In the genomic region with DNA sequence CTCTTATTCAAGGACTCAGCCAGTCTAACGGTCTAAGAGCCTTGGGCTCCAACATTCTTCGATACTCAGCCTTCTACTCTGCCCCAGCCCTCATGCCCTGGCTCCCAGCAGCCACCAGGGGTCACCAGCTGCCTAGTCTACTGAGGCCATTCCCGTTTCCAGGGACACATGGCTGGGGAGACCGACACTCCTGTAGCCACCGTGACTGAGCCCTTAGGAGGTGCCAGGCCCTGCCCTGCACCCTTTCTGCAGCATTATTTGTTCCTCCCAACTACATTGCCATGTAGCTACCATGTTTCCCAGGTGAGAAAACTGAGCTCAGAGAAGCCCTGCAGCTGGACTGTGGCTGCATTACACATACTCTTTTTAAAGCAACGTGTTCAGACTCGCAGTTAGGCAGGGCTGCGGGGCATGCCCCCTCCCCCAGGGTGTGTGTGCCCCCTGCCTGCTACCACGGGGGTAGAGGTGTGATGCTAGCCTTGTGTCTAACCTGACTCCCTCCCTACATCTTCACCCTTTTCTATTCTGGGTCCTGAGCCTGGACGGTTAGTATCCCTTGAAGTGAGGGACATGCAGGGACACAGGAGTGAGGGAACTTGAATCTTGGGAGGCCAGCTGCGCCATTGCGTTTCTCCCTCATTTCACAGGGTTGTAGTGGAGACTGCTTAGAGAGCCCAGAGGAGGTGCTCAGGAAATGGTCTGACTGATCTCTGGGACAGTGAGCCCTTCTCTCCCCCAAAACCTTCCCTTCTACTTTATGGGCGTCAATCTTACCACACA, we compare ENCODE assay signal across 8 cellular contexts. TPM values are rescaled to one million over a fixed set of nuclear protein-coding genes. Genes with fewer than 3 reads are reported as not detected.
DNase-seq lines count a peak whose midpoint lies in the region; ATAC-seq, FAIRE-seq and TF ChIP-seq lines count a peak whose summit lies in the region.

No MANE protein-coding gene starts in this region.

- no peaks in the 10 kb centered on the region for H3K9me3 Mint-ChIP-seq in activated CD8-positive, alpha-beta T cell treated with anti-CD3 and anti-CD28 coated beads, Interleukin-2, amount 10 ng/mL, durations not matched to agents 7 days and 5 days (ENCODE audit: insufficient read depth)

- no peak overlapping the region for H3K27ac ChIP-seq in endothelial cell of umbilical vein (ENCODE audit: insufficient read depth, low read depth, low read length)

- no TSS peak for BruUV-seq in endothelial cell of umbilical vein (replicated peaks; lab: Mats Ljungman, UMichigan)

- H3K27ac Mint-ChIP-seq in activated CD8-positive, alpha-beta T cell treated with anti-CD3 and anti-CD28 coated beads, Interleukin-2, amount 10 ng/mL, durations not matched to agents 7 days and 5 days = no peak overlapping the region

- H3K79me2 ChIP-seq in endothelial cell of umbilical vein (ENCODE audit: control insufficient read depth, insufficient read depth, low read length) = no peaks in the 10 kb centered on the region

- H3K4me3 ChIP-seq in endothelial cell of umbilical vein (replicated peaks in 1 of 3; ENCODE audit: insufficient read depth in 1 of 3, low read depth in 1 of 3, low read length in 3 of 3) = no peak overlapping the region

- peaks cover 9% of the 10 kb centered on the region for H3K4me1 ChIP-seq in endothelial cell of umbilical vein (ENCODE audit: control insufficient read depth, extremely low read depth, insufficient read depth, low read length)

- H3K36me3 ChIP-seq in endothelial cell of umbilical vein (ENCODE audit: control insufficient read depth in 2 of 2, extremely low read depth in 1 of 2, insufficient read depth in 2 of 2, low read length in 2 of 2) = no peaks in the 10 kb centered on the region

- H3K4me3 Mint-ChIP-seq in activated CD8-positive, alpha-beta T cell treated with anti-CD3 and anti-CD28 coated beads, Interleukin-2, amount 10 ng/mL, durations not matched to agents 7 days and 5 days = no peak overlapping the region

- peak; percentile 54 for ATAC-seq in HG03354 (IDR thresholded peaks at IDR 0.05; ENCODE audit: poor library complexity, severe bottlenecking, unreplicated experiment)
- peak; percentile 66 for ATAC-seq in activated CD8-positive, alpha-beta T cell treated with anti-CD3 and anti-CD28 coated beads, Interleukin-2, amount 10 ng/mL, durations not matched to agents 7 days and 5 days

- H3K9ac ChIP-seq in endothelial cell of umbilical vein (replicated peaks; ENCODE audit: extremely low read depth, insufficient read depth, low read length) = no peak overlapping the region

- DNase-seq in CMK (ENCODE audit: low read depth) (peak; percentile 66), NCI-H69 (lab: John Stamatoyannopoulos, UW) (peak; percentile 88), endothelial cell of umbilical vein (ENCODE audit: low read depth, low spot score) (peak; percentile 80), middle frontal gyrus (ENCODE audit: extremely low spot score, low spot score) (peak; percentile 59), superior temporal gyrus (ENCODE audit: extremely low spot score) (peak; percentile 93), HK-2 (ENCODE audit: unreplicated experiment) (no peak)
- peak; percentile 48 for DNase-seq in activated CD8-positive, alpha-beta T cell treated with anti-CD3 and anti-CD28 coated beads, Interleukin-2, amount 10 ng/mL, durations not matched to agents 7 days and 5 days

- FAIRE-seq in endothelial cell of umbilical vein (lab: Jason Lieb, UNC) = peak; percentile 77

- no peak for TF ChIP-seq POLR2A in endothelial cell of umbilical vein (IDR thresholded peaks at IDR 0.05; ENCODE audit: low read depth, low read length)

- H3K27me3 Mint-ChIP-seq in activated CD8-positive, alpha-beta T cell treated with anti-CD3 and anti-CD28 coated beads, Interleukin-2, amount 10 ng/mL, durations not matched to agents 7 days and 5 days (ENCODE audit: low read depth) = no peaks in the 10 kb centered on the region

- POLR2A ChIA-PET in activated CD8-positive, alpha-beta T cell treated with anti-CD3 and anti-CD28 coated beads, Interleukin-2, amount 10 ng/mL, durations not matched to agents 7 days and 5 days (lab: Charles Lee) = interaction anchor here (0.9 to 2.2 kb wide), 4 partner anchors 9 to 345 kb away, joined by 3 to 12 read pairs (median 3); no protein-coding TSS in a partner anchor
- POLR2A ChIA-PET in endothelial cell of umbilical vein (lab: Charles Lee) = interaction anchor here (1.2 kb wide), 1 partner anchor 347 kb away, joined by 3 read pairs; no protein-coding TSS in a partner anchor

- H3K36me3 Mint-ChIP-seq in activated CD8-positive, alpha-beta T cell treated with anti-CD3 and anti-CD28 coated beads, Interleukin-2, amount 10 ng/mL, durations not matched to agents 7 days and 5 days (ENCODE audit: low read depth) = peaks cover 48% of the 10 kb centered on the region

- peak; percentile 91 to 97 for TF ChIP-seq CTCF in endothelial cell of umbilical vein (IDR thresholded peaks at IDR 0.05; ENCODE audit: extremely low read depth in 1 of 2, insufficient read depth in 1 of 2, low read depth in 1 of 2, low read length in 2 of 2)

- H3K9me1 ChIP-seq in endothelial cell of umbilical vein (replicated peaks; ENCODE audit: control insufficient read depth, extremely low read depth, insufficient read depth, low read length) = no peaks in the 10 kb centered on the region

- intact Hi-C loops in endothelial cell of umbilical vein (cut with micrococcal nuclease) = loop anchor here (1.0 to 5.0 kb wide), 7 partner anchors 91 to 503 kb away; no protein-coding TSS in a partner anchor

- H3K4me2 ChIP-seq in endothelial cell of umbilical vein (ENCODE audit: insufficient read depth, low read length) = no peak overlapping the region

- CTCF ChIA-PET in activated CD8-positive, alpha-beta T cell treated with anti-CD3 and anti-CD28 coated beads, Interleukin-2, amount 10 ng/mL, durations not matched to agents 7 days and 5 days (lab: Charles Lee) = interaction anchor here (0.7 to 3.7 kb wide), 13 partner anchors 9 to 457 kb away, joined by 3 to 54 read pairs (median 3); partner anchors contain the start of gene FCHSD2
- CTCF ChIA-PET in endothelial cell of umbilical vein (lab: Charles Lee) = interaction anchor here (0.6 to 7.9 kb wide), 32 partner anchors 9 to 504 kb away, joined by 3 to 196 read pairs (median 5); partner anchors contain the start of gene FCHSD2

- H2AFZ ChIP-seq in endothelial cell of umbilical vein (ENCODE audit: low read depth, low read length) = no peak overlapping the region

- dilution Hi-C loops in endothelial cell of umbilical vein (cut with MboI; ENCODE audit: extremely low pct_ligation_motif_present, low sequenced_read_pairs) = no loop called here

- H3K27me3 ChIP-seq in endothelial cell of umbilical vein (ENCODE audit: control insufficient read depth in 2 of 2, insufficient read depth in 2 of 2, low read length in 2 of 2) = no peaks in the 10 kb centered on the region

- H4K20me1 ChIP-seq in endothelial cell of umbilical vein (replicated peaks; ENCODE audit: control insufficient read depth, extremely low read depth, insufficient read depth, low read length) = no peaks in the 10 kb centered on the region

- no peaks in the 10 kb centered on the region for H3K9me3 ChIP-seq in endothelial cell of umbilical vein (replicated peaks; ENCODE audit: control insufficient read depth, insufficient read depth, low read length)

- H3K4me1 Mint-ChIP-seq in activated CD8-positive, alpha-beta T cell treated with anti-CD3 and anti-CD28 coated beads, Interleukin-2, amount 10 ng/mL, durations not matched to agents 7 days and 5 days (ENCODE audit: low read depth) = peaks cover 40% of the 10 kb centered on the region

TF ChIP-seq in endothelial cell of umbilical vein, 7 proteins besides CTCF, POLR2A, EP300 and RAD21:
- TF ChIP-seq JUN (IDR thresholded peaks at IDR 0.05; ENCODE audit: borderline replicate concordance, insufficient read depth, insufficient read length, low read depth) (no peak), GATA2 (IDR thresholded peaks at IDR 0.05; ENCODE audit: insufficient read depth, insufficient read length, low read depth, low read length) (no peak), FOS (IDR thresholded peaks at IDR 0.05; ENCODE audit: borderline replicate concordance, insufficient read depth, low read length) (no peak), POLR2AphosphoS5 (IDR thresholded peaks at IDR 0.05; ENCODE audit: insufficient read depth, low read depth, low read length) (peak; percentile 43), MYC (IDR thresholded peaks at IDR 0.05; ENCODE audit: low read depth, low read length) (peak; percentile 21)

RNA-seq across cellular contexts. Expression of gene ATG16L2, which starts 17.5 kb away (rescaled TPM):
- total RNA-seq in activated CD8-positive, alpha-beta T cell treated with anti-CD3 and anti-CD28 coated beads, Interleukin-2, amount 10 ng/mL, durations not matched to agents 7 days and 5 days = 100 to 1,000 TPM; 104 to 105 TPM
- 24.7 and 26.5 TPM in 2 replicates for total RNA-seq in endothelial cell of umbilical vein
- polyA plus RNA-seq in endothelial cell of umbilical vein = 30.5 TPM in 2 replicates
- 6.3 and 10.5 TPM in 2 replicates for polyA plus RNA-seq in endothelial cell of umbilical vein (2011; cell fraction: cytosol; rRNA removed)
- polyA plus RNA-seq in endothelial cell of umbilical vein (2011; cell fraction: nucleus; rRNA removed) = 210 and 272 TPM in 2 replicates
- polyA plus RNA-seq in endothelial cell of umbilical vein (2012) = 13.6 and 19.3 TPM in 2 replicates
- polyA minus RNA-seq in endothelial cell of umbilical vein = 29.0 and 38.9 TPM in 2 replicates
- 3.0 TPM for polyA minus RNA-seq in endothelial cell of umbilical vein (2011; cell fraction: cytosol; rRNA and poly(A)+ RNA removed)
- polyA minus RNA-seq in endothelial cell of umbilical vein (2011; cell fraction: nucleus; rRNA and poly(A)+ RNA removed) = 43.4 and 44.2 TPM in 2 replicates

RNA-seq across cellular contexts. Expression of gene STARD10, which starts 37.9 kb away (rescaled TPM):
- total RNA-seq in activated CD8-positive, alpha-beta T cell treated with anti-CD3 and anti-CD28 coated beads, Interleukin-2, amount 10 ng/mL, durations not matched to agents 7 days and 5 days = 1 to 10 TPM; 4.0 to 4.5 TPM
- 14.4 and 16.1 TPM in 2 replicates for total RNA-seq in endothelial cell of umbilical vein
- polyA plus RNA-seq in endothelial cell of umbilical vein = 22.5 and 23.2 TPM in 2 replicates
- polyA plus RNA-seq in endothelial cell of umbilical vein (2011; cell fraction: cytosol; rRNA removed) = 21.4 and 23.1 TPM in 2 replicates
- 10.3 and 14.7 TPM in 2 replicates for polyA plus RNA-seq in endothelial cell of umbilical vein (2011; cell fraction: nucleus; rRNA removed)
- 14.6 and 26.1 TPM in 2 replicates for polyA plus RNA-seq in endothelial cell of umbilical vein (2012)
- 16.3 and 24.0 TPM in 2 replicates for polyA minus RNA-seq in endothelial cell of umbilical vein
- polyA minus RNA-seq in endothelial cell of umbilical vein (2011; cell fraction: cytosol; rRNA and poly(A)+ RNA removed) = 4.6 TPM
- 2.8 and 2.9 TPM in 2 replicates for polyA minus RNA-seq in endothelial cell of umbilical vein (2011; cell fraction: nucleus; rRNA and poly(A)+ RNA removed)
